Comparison of ENCODE assay signal across 8 cellular contexts in genomic region chr5:82274343-82275266, GRCh38. TPM values are rescaled to one million over a fixed set of nuclear protein-coding genes. Genes with fewer than 3 reads are reported as not detected.
DNase-seq lines count a peak whose midpoint lies in the region; TF ChIP-seq lines count a peak whose summit lies in the region.

No MANE protein-coding gene starts in this region.

- TF ChIP-seq POLR2A in spleen (IDR thresholded peaks at IDR 0.05) (no peak), Peyer's patch (IDR thresholded peaks at IDR 0.05) (no peak)

- no peaks in the 10 kb centered on the region for H3K27me3 ChIP-seq in MG63
- H3K27me3 ChIP-seq in spleen (replicated peaks in 1 of 7), result no peaks in the 10 kb centered on the region
- no peaks in the 10 kb centered on the region for H3K27me3 ChIP-seq in Peyer's patch

- H3K36me3 ChIP-seq in MG63 (peaks cover 71% of the 10 kb centered on the region), spleen (peaks cover 0 to 49% (median 29%) of the 10 kb centered on the region in 6 donors), Peyer's patch (peaks cover 0 to 29% (median 0%) of the 10 kb centered on the region in 3 donors)

- intact Hi-C loops in spleen (cut with DNase I; ENCODE audit: low total_unique reads), result no loop called here

- no peaks in the 10 kb centered on the region for H3K9me3 ChIP-seq in MG63
- no peaks in the 10 kb centered on the region for H3K9me3 ChIP-seq in spleen
- no peaks in the 10 kb centered on the region for H3K9me3 ChIP-seq in Peyer's patch

- H3K4me3 ChIP-seq in MG63, result no peak overlapping the region
- no peak overlapping the region for H3K4me3 ChIP-seq in spleen
- no peak overlapping the region for H3K4me3 ChIP-seq in Peyer's patch

- H3K4me1 ChIP-seq in spleen (peaks cover 11 to 49% (median 34%) of the 10 kb centered on the region in 6 donors), Peyer's patch (peaks cover 0 to 14% (median 2%) of the 10 kb centered on the region in 4 donors)

- H3K27ac ChIP-seq in spleen (no peak overlapping the region), Peyer's patch (no peak overlapping the region)

- peak; percentile 20 to 26 for DNase-seq in activated CD4-positive, alpha-beta T cell treated with anti-CD3 and anti-CD28 coated beads, Interleukin-2, amount 50 U/mL, for 48 hours
- no peak for DNase-seq in activated CD4-positive, alpha-beta T cell treated with anti-CD3 and anti-CD28 coated beads, Interleukin-2, amount 50 U/mL, for 1 hour
- DNase-seq in MG63 (peak; percentile 18), cerebellar cortex (ENCODE audit: low spot score) (peak; percentile 23), spleen (peak; percentile 76), Peyer's patch (no peak), NCI-H1930 (lab: John Stamatoyannopoulos, UW) (no peak)
- no peak for DNase-seq in effector CD8-positive, alpha-beta T cell (lab: John Stamatoyannopoulos, UW)

- TF ChIP-seq CTCF in spleen (IDR thresholded peaks at IDR 0.05 in 8 of 11, conservative IDR thresholded peaks at IDR 0.05 in 3 of 11) (no peak), Peyer's patch (IDR thresholded peaks at IDR 0.05) (no peak)

- whole genome bisulfite sequencing in spleen, 5 donors, result 90 to 95% (median 93%) methylated on average over 28 to 31 of the region's 31 CpGs

RNA-seq across cellular contexts. Expression of gene RPS23, which starts 3.5 kb away (rescaled TPM):
- 7,701 and 9,321 TPM in 2 replicates for total RNA-seq in MG63 (2014; rRNA removed; shearing (Covaris generic); ENCODE audit: low replicate concordance)
- 1,000 to 10,000 TPM; 1,734 to 2,967 (median 2,355) TPM for total RNA-seq in spleen
- polyA plus RNA-seq in spleen, result 1,000 to 10,000 TPM; 5,262 to 8,847 (median 8,179) TPM
- 1,000 to 10,000 TPM; 1,011 to 2,656 (median 1,224) TPM for total RNA-seq in Peyer's patch

Comparison
In these comparisons a context has a peak if more than half of its experiments do, and no peak if none do; other contexts are left out.
1. DNase-seq: peak in activated CD4-positive, alpha-beta T cell treated with anti-CD3 and anti-CD28 coated beads, Interleukin-2, amount 50 U/mL, for 48 hours (2 of 2), MG63 (single experiment), cerebellar cortex (single experiment) and spleen (single experiment); none in activated CD4-positive, alpha-beta T cell treated with anti-CD3 and anti-CD28 coated beads, Interleukin-2, amount 50 U/mL, for 1 hour (single experiment), Peyer's patch (0 of 3), effector CD8-positive, alpha-beta T cell (single experiment) and NCI-H1930 (0 of 2).